Comparison of ENCODE assay signal across 36 cellular contexts in genomic region chr19:7820588-7820987, GRCh38. TPM values are rescaled to one million over a fixed set of nuclear protein-coding genes. Genes with fewer than 3 reads are reported as not detected.
"Had no signal": no experiment of that assay in that cellular context is flagged by ENCODE, and none has a peak within 500 bp of the region (broad histone marks: within the 10 kb centered on the region; RNA-seq: fewer than 3 reads in every experiment).

No MANE protein-coding gene starts in this region.

- H3K9me3 ChIP-seq: body of pancreas had no signal

- H3K27ac Mint-ChIP-seq: activated B cell treated with CpG ODN at 0.5 μM for 24 hours; activated CD8-positive, alpha-beta T cell treated with anti-CD3 and anti-CD28 coated beads for 36 hours; activated naive CD8-positive, alpha-beta T cell; activated T-helper 17 cell treated with anti-CD3 and anti-CD28 coated beads, Interleukin-2, amount 50 U/mL, for 72 hours; T-helper 17 cell; T-helper 2 cell treated with Interferon-gamma antibody and Interleukin-4, amounts not matched to agents 5 μg/mL and 100 μg/mL, for 36 hours had no signal

- H3K4me3 ChIP-seq: body of pancreas, esophagus squamous epithelium, gastroesophageal sphincter, heart right ventricle had no signal

- DNase-seq: activated B cell treated with CpG ODN at 0.5 μM for 24 hours; activated CD4-positive, alpha-beta T cell treated with anti-CD3 and anti-CD28 coated beads for 48 hours; activated CD4-positive, alpha-beta T cell treated with anti-CD3 and anti-CD28 coated beads, Interleukin-2, amount 50 U/mL, for 1 hour; activated CD4-positive, alpha-beta T cell treated with anti-CD3 and anti-CD28 coated beads, Interleukin-2, amount 50 U/mL, for 48 hours; activated CD8-positive, alpha-beta memory T cell treated with anti-CD3 and anti-CD28 coated beads for 24 hours; activated CD8-positive, alpha-beta T cell treated with anti-CD3 and anti-CD28 coated beads for 36 hours; activated effector memory CD4-positive, alpha-beta T cell treated with Interleukin-2 at 50 U/mL for 16 hours; activated gamma-delta T cell treated with Interleukin-2 at 50 U/mL for 16 hours; activated naive CD4-positive, alpha-beta T cell treated with anti-CD3 and anti-CD28 coated beads, Interleukin-2, amount 50 U/mL, for 16 hours; activated naive CD4-positive, alpha-beta T cell treated with Interleukin-2 at 50 U/mL for 16 hours; activated T-cell treated with anti-CD3 and anti-CD28 coated beads, Interleukin-2, amount 50 U/mL, for 4 hours; amniotic stem cell; anterior cingulate cortex; body of pancreas; caudate nucleus; cortex of kidney; dermis blood vessel endothelial cell; effector CD8-positive, alpha-beta T cell; esophagus squamous epithelium; foreskin melanocyte; heart right ventricle; T-helper 17 cell; T1000; WERI-Rb-1 had no signal

- H3K36me3 ChIP-seq: esophagus squamous epithelium, gastroesophageal sphincter, heart right ventricle, WERI-Rb-1 had no signal

- H3K4me3 Mint-ChIP-seq: activated B cell treated with CpG ODN at 0.5 μM for 24 hours; activated CD8-positive, alpha-beta T cell treated with anti-CD3 and anti-CD28 coated beads for 36 hours; activated naive CD8-positive, alpha-beta T cell; activated T-cell treated with anti-CD3 and anti-CD28 coated beads, Interleukin-2, amount 50 U/mL, for 4 hours; activated T-helper 17 cell treated with anti-CD3 and anti-CD28 coated beads, Interleukin-2, amount 50 U/mL, for 72 hours; T-helper 17 cell; T-helper 2 cell treated with Interferon-gamma antibody and Interleukin-4, amounts not matched to agents 5 μg/mL and 100 μg/mL, for 36 hours had no signal

- H3K9me3 Mint-ChIP-seq: activated T-cell treated with anti-CD3 and anti-CD28 coated beads, Interleukin-2, amount 50 U/mL, for 4 hours; activated T-helper 17 cell treated with anti-CD3 and anti-CD28 coated beads, Interleukin-2, amount 50 U/mL, for 72 hours had no signal

- H3K27ac ChIP-seq: body of pancreas, epithelial cell of prostate, esophagus squamous epithelium, gastroesophageal sphincter, heart right ventricle, WERI-Rb-1 had no signal

- FAIRE-seq: colon, endometrium, endothelial cell of umbilical vein had no signal

- H3K4me1 ChIP-seq: body of pancreas, esophagus squamous epithelium, gastroesophageal sphincter had no signal

- H3K4me1 Mint-ChIP-seq: activated T-helper 17 cell treated with anti-CD3 and anti-CD28 coated beads, Interleukin-2, amount 50 U/mL, for 72 hours had no signal

RNA-seq across cellular contexts. Expression of gene PRR36, which starts 53.6 kb away (rescaled TPM):
- total RNA-seq: activated B cell treated with CpG ODN at 0.5 μM for 24 hours, dermis blood vessel endothelial cell, endothelial cell of umbilical vein, fibroblast of villous mesenchyme, gastroesophageal sphincter, glomerular endothelial cell had no signal
- polyA plus RNA-seq: endothelial cell of umbilical vein, fibroblast of lung had no signal

RNA-seq across cellular contexts. Expression of gene CLEC4M, which starts 57.5 kb away (rescaled TPM):
- total RNA-seq: activated CD8-positive, alpha-beta T cell treated with anti-CD3 and anti-CD28 coated beads for 36 hours; activated T-cell treated with anti-CD3 and anti-CD28 coated beads, Interleukin-2, amount 50 U/mL, for 4 hours; activated T-helper 17 cell treated with anti-CD3 and anti-CD28 coated beads, Interleukin-2, amount 50 U/mL, for 72 hours; body of pancreas; chondrocyte; esophagus squamous epithelium; fibroblast of lung; fibroblast of villous mesenchyme; gastroesophageal sphincter; heart right ventricle had no signal
- polyA plus RNA-seq: fibroblast of lung, heart right ventricle had no signal
